20 cellular contexts compared by ENCODE assay signal in genomic region chr2:61816480-61817355, GRCh38. TPM values are rescaled to one million over a fixed set of nuclear protein-coding genes. Genes with fewer than 3 reads are reported as not detected.
DNase-seq lines count a peak whose midpoint lies in the region; ATAC-seq, FAIRE-seq and TF ChIP-seq lines count a peak whose summit lies in the region.
"Had no signal": no experiment of that assay in that cellular context is flagged by ENCODE, and none has a peak within 500 bp of the region (broad histone marks: within the 10 kb centered on the region; RNA-seq: fewer than 3 reads in every experiment).

No MANE protein-coding gene starts in this region.

- H3K36me3 ChIP-seq in WERI-Rb-1 (no peaks in the 10 kb centered on the region), neuronal stem cell (replicated peaks in 1 of 2; ENCODE audit: control insufficient read depth in 2 of 2, insufficient read depth in 2 of 2, low read length in 2 of 2) (no peaks in the 10 kb centered on the region)
- H3K36me3 ChIP-seq: esophagus muscularis mucosa had no signal

- peak; percentile 40 for DNase-seq in D721Med (ENCODE audit: insufficient read length, low spot score)
- peak; percentile 38 for DNase-seq in WERI-Rb-1
- DNase-seq in left ventricle myocardium superior: peak; percentile 41
- no peak for DNase-seq in neuronal stem cell (ENCODE audit: low spot score)
- no peak for DNase-seq in NCI-H510A treated with DMSO at 0.1 percent for 48 hours (lab: John Stamatoyannopoulos, UW)
- DNase-seq in GM19239 (ENCODE audit: insufficient read length, low spot score): no peak
- DNase-seq: amygdala; CD4-positive, alpha-beta T cell; DMS53; effector CD8-positive, alpha-beta T cell; glutamatergic neuron; immature natural killer cell; mammary epithelial cell; naive thymus-derived CD4-positive, alpha-beta T cell; NCI-H1105 treated with DMSO at 0.1 percent for 48 hours; NCI-H526; stimulated activated CD4-positive, alpha-beta T cell treated with anti-CD3 and anti-CD28 coated beads, Interleukin-12 subunit alpha, Interleukin-12 subunit beta, amount 100 ng/mL, for 4 hours had no signal

- peak overlapping the region; percentile 51 for H2AFZ ChIP-seq in neuronal stem cell (ENCODE audit: low read length)

- no peak overlapping the region for H2BK120ac ChIP-seq in neuronal stem cell (ENCODE audit: low read depth, low read length)

- WGBS in neuronal stem cell (ENCODE audit: extremely low coverage in 2 of 2, insufficient read length in 2 of 2, insufficient replicate concordance in 1 of 2), 2 donors: no CpG with 5 or more reads among the region's 20 CpGs

- H2BK12ac ChIP-seq in neuronal stem cell (ENCODE audit: low read length): no peak overlapping the region

- H4K8ac ChIP-seq in neuronal stem cell (ENCODE audit: low read depth, low read length): no peak overlapping the region

- no peak for FAIRE-seq in D721Med (lab: Jason Lieb, UNC)
- FAIRE-seq in GM19239 (lab: Jason Lieb, UNC): no peak

- H3K9me3 ChIP-seq in WERI-Rb-1 (ENCODE audit: severe bottlenecking): no peaks in the 10 kb centered on the region
- H3K9me3 ChIP-seq in neuronal stem cell (replicated peaks in 1 of 2; ENCODE audit: control insufficient read depth in 2 of 2, insufficient read depth in 1 of 2, low read depth in 1 of 2, low read length in 2 of 2): no peaks in the 10 kb centered on the region
- H3K9me3 ChIP-seq: esophagus muscularis mucosa had no signal

- no peak overlapping the region for H3K4me2 ChIP-seq in neuronal stem cell (ENCODE audit: insufficient read depth, low read length, poor library complexity, severe bottlenecking)

- H3K27ac ChIP-seq in WERI-Rb-1 (peak overlapping the region; percentile 38), neuronal stem cell (replicated peaks; ENCODE audit: low read length) (no peak overlapping the region)
- H3K27ac ChIP-seq: esophagus muscularis mucosa had no signal

- H3K4me3 ChIP-seq in WERI-Rb-1 (ENCODE audit: low read depth, low read length): peak overlapping the region; percentile 23
- no peak overlapping the region for H3K4me3 ChIP-seq in neuronal stem cell (ENCODE audit: low read length in 2 of 2)
- H3K4me3 ChIP-seq: esophagus muscularis mucosa had no signal

- no peaks in the 10 kb centered on the region for H3K27me3 ChIP-seq in WERI-Rb-1 (ENCODE audit: insufficient read depth, low read depth, severe bottlenecking)
- H3K27me3 ChIP-seq in neuronal stem cell (ENCODE audit: control insufficient read depth in 3 of 3, insufficient read depth in 3 of 3, low read depth in 1 of 3, low read length in 3 of 3): no peaks in the 10 kb centered on the region
- H3K27me3 ChIP-seq: esophagus muscularis mucosa had no signal

- no peaks in the 10 kb centered on the region for H3K4me1 ChIP-seq in neuronal stem cell (ENCODE audit: control insufficient read depth in 2 of 2, insufficient read depth in 1 of 2, low read depth in 1 of 2, low read length in 2 of 2)
- H3K4me1 ChIP-seq: esophagus muscularis mucosa had no signal

- H3K23ac ChIP-seq in neuronal stem cell (ENCODE audit: low read depth, low read length, poor library complexity): no peak overlapping the region

- no peaks in the 10 kb centered on the region for H3K79me1 ChIP-seq in neuronal stem cell (ENCODE audit: low read depth, low read length)

- no peak overlapping the region for H4K91ac ChIP-seq in neuronal stem cell (ENCODE audit: low read depth, low read length, poor library complexity)

- H2BK5ac ChIP-seq in neuronal stem cell (ENCODE audit: low read length): no peak overlapping the region

- intact Hi-C loops in left ventricle myocardium superior (cut with micrococcal nuclease): no loop called here

- no peak overlapping the region for H3K14ac ChIP-seq in neuronal stem cell (ENCODE audit: low read length)

- ATAC-seq in left ventricle myocardium superior (peak; percentile 88), HG02763 (IDR thresholded peaks at IDR 0.05; ENCODE audit: unreplicated experiment) (no peak), GM18909 (IDR thresholded peaks at IDR 0.05; ENCODE audit: poor library complexity, unreplicated experiment) (no peak)
- ATAC-seq: naive thymus-derived CD4-positive, alpha-beta T cell had no signal

- no peak overlapping the region for H3K9ac ChIP-seq in neuronal stem cell (ENCODE audit: low read depth, low read length, poor library complexity)

- H3K18ac ChIP-seq in neuronal stem cell (ENCODE audit: low read length): no peak overlapping the region

- H2BK15ac ChIP-seq in neuronal stem cell (ENCODE audit: low read length): no peak overlapping the region

- no peak for TF ChIP-seq CTCF in D721Med (IDR thresholded peaks at IDR 0.05; ENCODE audit: insufficient read depth, missing control alignments)
- no peak for TF ChIP-seq CTCF in WERI-Rb-1 (IDR thresholded peaks at IDR 0.05; ENCODE audit: low read depth, low read length)

- H2AK5ac ChIP-seq in neuronal stem cell (ENCODE audit: low read depth, low read length): no peak overlapping the region

- no peak overlapping the region for H3K4ac ChIP-seq in neuronal stem cell (ENCODE audit: low read length)

RNA-seq across cellular contexts. Expression of gene FAM161A, which starts 37.1 kb away (rescaled TPM):
- 0.89 TPM for total RNA-seq in left ventricle myocardium superior
- 13.3 TPM for polyA plus RNA-seq in neuronal stem cell (2013, experiment 1 of 2)
- 14.1 TPM for polyA plus RNA-seq in neuronal stem cell (2013, experiment 2 of 2)

Comparison
In these comparisons a context has a peak if more than half of its experiments do, and no peak if none do; other contexts are left out.
1. DNase-seq: peak in D721Med (single experiment), WERI-Rb-1 (single experiment) and left ventricle myocardium superior (single experiment); none in neuronal stem cell (single experiment), NCI-H510A treated with DMSO at 0.1 percent for 48 hours (single experiment) and GM19239 (single experiment).